Comparison of ENCODE assay signal across 8 cellular contexts in the genomic region with DNA sequence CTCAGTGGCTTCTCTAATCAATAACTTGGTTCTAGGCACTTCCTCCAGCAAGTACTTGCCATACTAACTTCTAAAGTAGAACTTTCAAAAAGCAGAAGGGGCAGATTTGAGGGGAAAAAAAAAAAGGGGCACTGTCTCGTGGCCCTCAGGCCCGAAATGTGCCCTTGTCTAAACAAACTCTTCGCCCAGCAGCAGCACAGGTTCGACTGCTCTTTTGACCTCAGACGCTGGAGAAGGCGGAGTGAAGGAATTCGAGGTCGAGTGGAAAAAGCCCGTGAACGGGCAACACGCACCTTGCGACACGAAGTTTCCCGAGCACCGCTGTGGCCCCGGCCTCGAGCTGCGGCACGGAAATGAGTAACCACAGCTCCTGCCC. TPM values are rescaled to one million over a fixed set of nuclear protein-coding genes. Genes with fewer than 3 reads are reported as not detected.
A peak's percentile ranks its signal among the peaks of the same experiment; 100 is the strongest.
DNase-seq lines count a peak whose midpoint lies in the region; ATAC-seq, FAIRE-seq and TF ChIP-seq lines count a peak whose summit lies in the region.

No MANE protein-coding gene starts in this region.

- peaks cover 52% of the 10 kb centered on the region for H3K79me2 ChIP-seq in hepatocyte

- H3K9me3 Mint-ChIP-seq in activated CD4-positive, alpha-beta memory T cell treated with anti-CD3 and anti-CD28 coated beads for 36 hours, result no peaks in the 10 kb centered on the region

- peak; percentile 48 for FAIRE-seq in GM12891 (lab: Jason Lieb, UNC)

- H3K4me3 Mint-ChIP-seq in activated CD4-positive, alpha-beta memory T cell treated with anti-CD3 and anti-CD28 coated beads for 36 hours, result peak overlapping the region; percentile 95

- H3K4me3 ChIP-seq in hepatocyte, result peak overlapping the region; percentile 54

- peak; percentile 12 for ATAC-seq in HG03108 (IDR thresholded peaks at IDR 0.05; ENCODE audit: unreplicated experiment)
- no peak for ATAC-seq in GM21390 (IDR thresholded peaks at IDR 0.05; ENCODE audit: unreplicated experiment)
- no peak for ATAC-seq in GM18505 (IDR thresholded peaks at IDR 0.05; ENCODE audit: unreplicated experiment)

- H4K20me1 ChIP-seq in hepatocyte (ENCODE audit: insufficient read depth, poor library complexity, severe bottlenecking), result peaks cover 35% of the 10 kb centered on the region

- POLR2A ChIA-PET in activated CD4-positive, alpha-beta memory T cell treated with anti-CD3 and anti-CD28 coated beads for 36 hours (lab: Charles Lee), result interaction anchor here (0.7 to 7.5 kb wide), 16 partner anchors 8 to 427 kb away, joined by 3 to 106 read pairs (median 7); a partner anchor contains a TSS

- H3K4me1 Mint-ChIP-seq in activated CD4-positive, alpha-beta memory T cell treated with anti-CD3 and anti-CD28 coated beads for 36 hours (ENCODE audit: low read depth), result peaks cover 47% of the 10 kb centered on the region

- intact Hi-C loops in activated CD4-positive, alpha-beta memory T cell treated with anti-CD3 and anti-CD28 coated beads for 36 hours (cut with micrococcal nuclease), result loop anchor here (10.0 kb wide), 1 partner anchor 908 kb away; no protein-coding TSS in a partner anchor

- CTCF ChIA-PET in activated CD4-positive, alpha-beta memory T cell treated with anti-CD3 and anti-CD28 coated beads for 36 hours (lab: Charles Lee), result interaction anchor here (0.7 to 7.4 kb wide), 8 partner anchors 12 to 348 kb away, joined by 3 to 176 read pairs (median 16); a partner anchor contains a TSS

- TF ChIP-seq POLR2A in GM12891 (IDR thresholded peaks at IDR 0.05; ENCODE audit: low read depth, low read length), result no peak
- TF ChIP-seq POLR2A in GM18505 (IDR thresholded peaks at IDR 0.05; ENCODE audit: borderline replicate concordance, extremely low read depth, insufficient read depth, insufficient read length), result no peak

- no peaks in the 10 kb centered on the region for H3K36me3 ChIP-seq in hepatocyte (replicated peaks; ENCODE audit: insufficient read depth, low read depth)

- H3K36me3 Mint-ChIP-seq in activated CD4-positive, alpha-beta memory T cell treated with anti-CD3 and anti-CD28 coated beads for 36 hours, result peaks cover 33% of the 10 kb centered on the region

- no peak for DNase-seq in GM12891 (ENCODE audit: insufficient read length, low spot score)
- DNase-seq in activated CD4-positive, alpha-beta memory T cell treated with anti-CD3 and anti-CD28 coated beads for 36 hours, result peak; percentile 69
- DNase-seq in hepatocyte (ENCODE audit: low spot score), result no peak
- peak; percentile 44 for DNase-seq in stimulated activated CD4-positive, alpha-beta T cell treated with anti-CD3 and anti-CD28 coated beads, Interleukin-1b, Interleukin-23, amount 100 ng/mL, for 48 hours
- no peak for DNase-seq in germinal center (ENCODE audit: low spot score)

- no peaks in the 10 kb centered on the region for H3K9me3 ChIP-seq in hepatocyte (ENCODE audit: low read depth)

- WGBS in hepatocyte (ENCODE audit: low lambda C conversion rate, missing lambda C conversion rate), result 4% methylated on average over 19 of the region's 19 CpGs

- no peaks in the 10 kb centered on the region for H3K27me3 ChIP-seq in hepatocyte

- H3K9me2 ChIP-seq in hepatocyte (replicated peaks; ENCODE audit: insufficient read depth), result no peaks in the 10 kb centered on the region

- H3K27ac Mint-ChIP-seq in activated CD4-positive, alpha-beta memory T cell treated with anti-CD3 and anti-CD28 coated beads for 36 hours, result peak overlapping the region; percentile 72

- TF ChIP-seq CTCF in hepatocyte (IDR thresholded peaks at IDR 0.05; ENCODE audit: poor library complexity), result no peak

- peak overlapping the region; percentile 97 for H3K4me2 ChIP-seq in hepatocyte

- H2AFZ ChIP-seq in hepatocyte, result peak overlapping the region; percentile 31

- H3K27ac ChIP-seq in hepatocyte, result peak overlapping the region; percentile 87

- peaks cover 17% of the 10 kb centered on the region for H3K4me1 ChIP-seq in hepatocyte (ENCODE audit: insufficient read depth)

- H3K27me3 Mint-ChIP-seq in activated CD4-positive, alpha-beta memory T cell treated with anti-CD3 and anti-CD28 coated beads for 36 hours, result peaks cover 2% of the 10 kb centered on the region

TF ChIP-seq in GM12891, 5 proteins besides CTCF, POLR2A, EP300 and RAD21:
- TF ChIP-seq SPI1 (IDR thresholded peaks at IDR 0.05; ENCODE audit: low read depth, low read length), result no peak
- no peak for TF ChIP-seq POLR2AphosphoS5 (IDR thresholded peaks at IDR 0.05; ENCODE audit: low read depth, low read length)
- no peak for TF ChIP-seq POU2F2 (IDR thresholded peaks at IDR 0.05; ENCODE audit: low read depth, low read length)
- TF ChIP-seq TAF1 (IDR thresholded peaks at IDR 0.05; ENCODE audit: low read depth, low read length), result no peak
- no peak for TF ChIP-seq PAX5 (IDR thresholded peaks at IDR 0.05; ENCODE audit: insufficient read depth, low read length, severe bottlenecking)
TF ChIP-seq in GM12891: peak in this region for 0.

RNA-seq across cellular contexts. Expression of a gene that starts 0.7 kb away (rescaled TPM):
- 24.4 TPM for polyA plus RNA-seq in GM12891 (2012; ENCODE audit: low read depth, missing spikeins)
- total RNA-seq in activated CD4-positive, alpha-beta memory T cell treated with anti-CD3 and anti-CD28 coated beads for 36 hours, result 10 to 100 TPM; 63.8 to 68.7 TPM
- 28.3 and 35.5 TPM in 2 replicates for total RNA-seq in hepatocyte
- 53.9 and 56.5 TPM in 2 replicates for polyA plus RNA-seq in hepatocyte

RNA-seq across cellular contexts. Expression of a gene that starts 24.0 kb away (rescaled TPM):
- polyA plus RNA-seq in GM12891 (2012; ENCODE audit: low read depth, missing spikeins), result 5.1 TPM
- total RNA-seq in activated CD4-positive, alpha-beta memory T cell treated with anti-CD3 and anti-CD28 coated beads for 36 hours, result 10 to 100 TPM; 10.8 to 11.5 TPM
- total RNA-seq in hepatocyte, result 15.4 and 18.5 TPM in 2 replicates
- polyA plus RNA-seq in hepatocyte, result 18.2 and 20.1 TPM in 2 replicates

Comparison
In these comparisons a context has a peak if more than half of its experiments do, and no peak if none do; other contexts are left out.
1. DNase-seq: peak in activated CD4-positive, alpha-beta memory T cell treated with anti-CD3 and anti-CD28 coated beads for 36 hours (single experiment) and stimulated activated CD4-positive, alpha-beta T cell treated with anti-CD3 and anti-CD28 coated beads, Interleukin-1b, Interleukin-23, amount 100 ng/mL, for 48 hours (single experiment); none in GM12891 (single experiment), hepatocyte (single experiment) and germinal center (single experiment).